18 cellular contexts compared by ENCODE assay signal in the genomic region with DNA sequence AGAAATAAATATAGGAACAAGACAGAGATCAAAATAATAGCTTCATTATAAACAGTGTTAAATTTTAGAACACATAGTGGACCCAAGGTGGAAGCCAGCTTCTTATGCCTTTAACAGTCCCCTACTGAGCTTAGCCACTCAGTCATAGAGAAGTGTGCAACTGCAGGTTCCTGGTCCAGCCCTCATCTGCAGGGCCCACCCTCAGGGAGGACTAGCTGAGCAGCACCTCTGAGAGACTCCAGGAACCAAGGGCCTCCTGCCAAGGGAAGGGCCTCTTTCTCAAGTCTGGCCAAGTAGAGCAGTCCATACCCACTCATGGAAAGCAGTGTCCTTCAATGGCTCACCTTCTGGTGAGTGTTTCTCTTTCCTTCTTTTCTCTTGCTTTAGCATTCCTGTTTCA.
"Had no signal": no experiment of that assay in that cellular context is flagged by ENCODE, and none has a peak within 500 bp of the region (broad histone marks: within the 10 kb centered on the region; RNA-seq: fewer than 3 reads in every experiment).

No MANE protein-coding gene starts in this region.

- H3K4me2 ChIP-seq: SK-N-SH had no signal

- H3K4me3 Mint-ChIP-seq: activated T-cell treated with anti-CD3 and anti-CD28 coated beads, Interleukin-2, amount 50 U/mL, for 24 hours; natural killer cell; stimulated activated naive CD8-positive, alpha-beta T cell treated with anti-CD3 and anti-CD28 coated beads, Interleukin-15, Interleukin-2, amounts not matched to agents 100 ng/mL and 50 ng/mL, for 24 hours; T-cell had no signal

- H3K27me3 ChIP-seq: cardiac muscle cell, dorsolateral prefrontal cortex, esophagus squamous epithelium, neutrophil, suprapubic skin, upper lobe of left lung had no signal

- H3K9me3 Mint-ChIP-seq: activated T-cell treated with anti-CD3 and anti-CD28 coated beads, Interleukin-2, amount 50 U/mL, for 24 hours; natural killer cell; stimulated activated naive CD8-positive, alpha-beta T cell treated with anti-CD3 and anti-CD28 coated beads, Interleukin-15, Interleukin-2, amounts not matched to agents 100 ng/mL and 50 ng/mL, for 24 hours; T-cell had no signal

- H3K9me3 ChIP-seq: esophagus squamous epithelium, neutrophil, SK-N-SH, suprapubic skin, upper lobe of left lung had no signal

- H3K27me3 Mint-ChIP-seq: activated T-cell treated with anti-CD3 and anti-CD28 coated beads, Interleukin-2, amount 50 U/mL, for 24 hours; stimulated activated naive CD8-positive, alpha-beta T cell treated with anti-CD3 and anti-CD28 coated beads, Interleukin-15, Interleukin-2, amounts not matched to agents 100 ng/mL and 50 ng/mL, for 24 hours; T-cell had no signal

- H3K4me1 ChIP-seq: esophagus squamous epithelium, suprapubic skin, upper lobe of left lung had no signal

- H3K27ac Mint-ChIP-seq: activated T-cell treated with anti-CD3 and anti-CD28 coated beads, Interleukin-2, amount 50 U/mL, for 24 hours; T-cell had no signal

- H3K27ac ChIP-seq: cardiac muscle cell, neutrophil, suprapubic skin, upper lobe of left lung, VCaP had no signal

- H3K4me3 ChIP-seq: cardiac muscle cell, dorsolateral prefrontal cortex, esophagus squamous epithelium, suprapubic skin, upper lobe of left lung had no signal

- ATAC-seq: T-cell had no signal

- H3K9ac ChIP-seq: SK-N-SH had no signal

- H3K36me3 Mint-ChIP-seq: natural killer cell, T-cell had no signal

- DNase-seq: activated CD4-positive, alpha-beta T cell treated with anti-CD3 and anti-CD28 coated beads, Interleukin-2, amount 50 U/mL, for 48 hours; activated naive CD4-positive, alpha-beta T cell treated with anti-CD3 and anti-CD28 coated beads, Interleukin-2, amount 50 U/mL, for 16 hours; activated T-cell treated with anti-CD3 and anti-CD28 coated beads, Interleukin-2, amount 50 U/mL, for 24 hours; esophagus squamous epithelium; islet precursor cell; mesenchymal stem cell; natural killer cell; SK-N-SH; small intestine; T-cell; T-helper 9 cell; upper lobe of left lung had no signal

- FAIRE-seq: small intestine had no signal

- H3K36me3 ChIP-seq: cardiac muscle cell, esophagus squamous epithelium, neutrophil, suprapubic skin, upper lobe of left lung had no signal
